Comparison of ENCODE assay signal across 1 cellular context in the genomic region with DNA sequence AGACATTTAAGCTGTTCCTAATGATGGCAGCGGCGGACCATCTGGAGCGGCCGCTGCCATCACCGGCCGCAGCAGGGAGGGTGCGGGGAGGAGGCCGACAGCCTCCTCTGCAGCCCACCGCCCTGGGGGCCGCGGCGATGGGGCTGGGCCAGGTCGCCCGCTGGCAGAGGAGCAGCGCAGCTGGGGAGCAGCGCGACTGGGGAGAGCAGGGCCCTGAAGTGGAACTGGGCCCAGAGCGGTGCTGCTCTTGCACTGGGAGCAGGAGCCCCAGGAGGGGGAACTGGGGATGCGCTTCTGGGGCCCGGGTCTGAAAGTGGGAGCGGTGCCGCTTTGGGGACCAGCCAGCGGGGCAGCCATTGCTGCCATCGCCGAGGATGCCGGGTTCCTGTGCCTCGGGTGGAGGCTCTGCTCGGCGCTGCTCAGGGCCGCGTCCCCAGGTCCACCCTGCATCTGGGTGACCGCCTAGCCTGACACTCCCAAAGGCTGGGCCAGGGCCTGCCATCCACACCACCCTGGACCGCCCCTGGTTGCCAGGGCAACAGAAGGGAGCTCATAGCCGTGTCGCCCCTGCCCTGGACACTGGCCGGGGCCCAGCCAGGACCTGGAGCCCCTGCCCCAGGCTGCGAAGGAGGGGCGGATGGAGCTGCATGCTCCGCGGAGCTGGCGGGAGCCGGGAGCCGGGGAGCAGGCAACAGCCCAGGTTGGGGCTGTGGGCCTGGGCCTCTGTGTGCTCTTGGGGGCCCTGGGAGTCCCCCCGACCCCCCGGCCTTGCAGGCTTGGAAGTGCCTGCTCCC.
TF ChIP-seq lines count a peak whose summit lies in the region.

No MANE protein-coding gene starts in this region.

TF ChIP-seq in WTC11, 78 proteins besides CTCF, POLR2A, EP300 and RAD21:
- TF ChIP-seq FOXJ3 (CRISPR knock-in tag; IDR thresholded peaks at IDR 0.05; ENCODE audit: borderline replicate concordance) (no peak), HMGA2 (CRISPR knock-in tag; IDR thresholded peaks at IDR 0.05) (no peak), ZNF416 (CRISPR knock-in tag; IDR thresholded peaks at IDR 0.05) (no peak), NFE2L1 (CRISPR knock-in tag; IDR thresholded peaks at IDR 0.05) (no peak), FOXK1 (CRISPR knock-in tag; IDR thresholded peaks at IDR 0.05) (no peak), CREM (CRISPR knock-in tag; IDR thresholded peaks at IDR 0.05) (no peak), ZNF396 (CRISPR knock-in tag; IDR thresholded peaks at IDR 0.05; ENCODE audit: borderline replicate concordance) (no peak), MXD4 (CRISPR knock-in tag; IDR thresholded peaks at IDR 0.05; ENCODE audit: borderline replicate concordance) (no peak)
- TF ChIP-seq, protein P1, sequence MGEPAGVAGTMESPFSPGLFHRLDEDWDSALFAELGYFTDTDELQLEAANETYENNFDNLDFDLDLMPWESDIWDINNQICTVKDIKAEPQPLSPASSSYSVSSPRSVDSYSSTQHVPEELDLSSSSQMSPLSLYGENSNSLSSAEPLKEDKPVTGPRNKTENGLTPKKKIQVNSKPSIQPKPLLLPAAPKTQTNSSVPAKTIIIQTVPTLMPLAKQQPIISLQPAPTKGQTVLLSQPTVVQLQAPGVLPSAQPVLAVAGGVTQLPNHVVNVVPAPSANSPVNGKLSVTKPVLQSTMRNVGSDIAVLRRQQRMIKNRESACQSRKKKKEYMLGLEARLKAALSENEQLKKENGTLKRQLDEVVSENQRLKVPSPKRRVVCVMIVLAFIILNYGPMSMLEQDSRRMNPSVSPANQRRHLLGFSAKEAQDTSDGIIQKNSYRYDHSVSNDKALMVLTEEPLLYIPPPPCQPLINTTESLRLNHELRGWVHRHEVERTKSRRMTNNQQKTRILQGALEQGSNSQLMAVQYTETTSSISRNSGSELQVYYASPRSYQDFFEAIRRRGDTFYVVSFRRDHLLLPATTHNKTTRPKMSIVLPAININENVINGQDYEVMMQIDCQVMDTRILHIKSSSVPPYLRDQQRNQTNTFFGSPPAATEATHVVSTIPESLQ (CRISPR knock-in tag; IDR thresholded peaks at IDR 0.05), result no peak
- TF ChIP-seq, protein P2, sequence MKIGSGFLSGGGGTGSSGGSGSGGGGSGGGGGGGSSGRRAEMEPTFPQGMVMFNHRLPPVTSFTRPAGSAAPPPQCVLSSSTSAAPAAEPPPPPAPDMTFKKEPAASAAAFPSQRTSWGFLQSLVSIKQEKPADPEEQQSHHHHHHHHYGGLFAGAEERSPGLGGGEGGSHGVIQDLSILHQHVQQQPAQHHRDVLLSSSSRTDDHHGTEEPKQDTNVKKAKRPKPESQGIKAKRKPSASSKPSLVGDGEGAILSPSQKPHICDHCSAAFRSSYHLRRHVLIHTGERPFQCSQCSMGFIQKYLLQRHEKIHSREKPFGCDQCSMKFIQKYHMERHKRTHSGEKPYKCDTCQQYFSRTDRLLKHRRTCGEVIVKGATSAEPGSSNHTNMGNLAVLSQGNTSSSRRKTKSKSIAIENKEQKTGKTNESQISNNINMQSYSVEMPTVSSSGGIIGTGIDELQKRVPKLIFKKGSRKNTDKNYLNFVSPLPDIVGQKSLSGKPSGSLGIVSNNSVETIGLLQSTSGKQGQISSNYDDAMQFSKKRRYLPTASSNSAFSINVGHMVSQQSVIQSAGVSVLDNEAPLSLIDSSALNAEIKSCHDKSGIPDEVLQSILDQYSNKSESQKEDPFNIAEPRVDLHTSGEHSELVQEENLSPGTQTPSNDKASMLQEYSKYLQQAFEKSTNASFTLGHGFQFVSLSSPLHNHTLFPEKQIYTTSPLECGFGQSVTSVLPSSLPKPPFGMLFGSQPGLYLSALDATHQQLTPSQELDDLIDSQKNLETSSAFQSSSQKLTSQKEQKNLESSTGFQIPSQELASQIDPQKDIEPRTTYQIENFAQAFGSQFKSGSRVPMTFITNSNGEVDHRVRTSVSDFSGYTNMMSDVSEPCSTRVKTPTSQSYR (CRISPR knock-in tag; IDR thresholded peaks at IDR 0.05), result no peak
- TF ChIP-seq, protein P3, sequence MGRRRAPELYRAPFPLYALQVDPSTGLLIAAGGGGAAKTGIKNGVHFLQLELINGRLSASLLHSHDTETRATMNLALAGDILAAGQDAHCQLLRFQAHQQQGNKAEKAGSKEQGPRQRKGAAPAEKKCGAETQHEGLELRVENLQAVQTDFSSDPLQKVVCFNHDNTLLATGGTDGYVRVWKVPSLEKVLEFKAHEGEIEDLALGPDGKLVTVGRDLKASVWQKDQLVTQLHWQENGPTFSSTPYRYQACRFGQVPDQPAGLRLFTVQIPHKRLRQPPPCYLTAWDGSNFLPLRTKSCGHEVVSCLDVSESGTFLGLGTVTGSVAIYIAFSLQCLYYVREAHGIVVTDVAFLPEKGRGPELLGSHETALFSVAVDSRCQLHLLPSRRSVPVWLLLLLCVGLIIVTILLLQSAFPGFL (CRISPR knock-in tag; IDR thresholded peaks at IDR 0.05; ENCODE audit: borderline replicate concordance), result no peak
- TF ChIP-seq, protein P4, sequence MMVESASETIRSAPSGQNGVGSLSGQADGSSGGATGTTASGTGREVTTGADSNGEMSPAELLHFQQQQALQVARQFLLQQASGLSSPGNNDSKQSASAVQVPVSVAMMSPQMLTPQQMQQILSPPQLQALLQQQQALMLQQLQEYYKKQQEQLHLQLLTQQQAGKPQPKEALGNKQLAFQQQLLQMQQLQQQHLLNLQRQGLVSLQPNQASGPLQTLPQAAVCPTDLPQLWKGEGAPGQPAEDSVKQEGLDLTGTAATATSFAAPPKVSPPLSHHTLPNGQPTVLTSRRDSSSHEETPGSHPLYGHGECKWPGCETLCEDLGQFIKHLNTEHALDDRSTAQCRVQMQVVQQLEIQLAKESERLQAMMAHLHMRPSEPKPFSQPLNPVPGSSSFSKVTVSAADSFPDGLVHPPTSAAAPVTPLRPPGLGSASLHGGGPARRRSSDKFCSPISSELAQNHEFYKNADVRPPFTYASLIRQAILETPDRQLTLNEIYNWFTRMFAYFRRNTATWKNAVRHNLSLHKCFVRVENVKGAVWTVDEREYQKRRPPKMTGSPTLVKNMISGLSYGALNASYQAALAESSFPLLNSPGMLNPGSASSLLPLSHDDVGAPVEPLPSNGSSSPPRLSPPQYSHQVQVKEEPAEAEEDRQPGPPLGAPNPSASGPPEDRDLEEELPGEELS (CRISPR knock-in tag; IDR thresholded peaks at IDR 0.05), result no peak
- TF ChIP-seq, protein P5, sequence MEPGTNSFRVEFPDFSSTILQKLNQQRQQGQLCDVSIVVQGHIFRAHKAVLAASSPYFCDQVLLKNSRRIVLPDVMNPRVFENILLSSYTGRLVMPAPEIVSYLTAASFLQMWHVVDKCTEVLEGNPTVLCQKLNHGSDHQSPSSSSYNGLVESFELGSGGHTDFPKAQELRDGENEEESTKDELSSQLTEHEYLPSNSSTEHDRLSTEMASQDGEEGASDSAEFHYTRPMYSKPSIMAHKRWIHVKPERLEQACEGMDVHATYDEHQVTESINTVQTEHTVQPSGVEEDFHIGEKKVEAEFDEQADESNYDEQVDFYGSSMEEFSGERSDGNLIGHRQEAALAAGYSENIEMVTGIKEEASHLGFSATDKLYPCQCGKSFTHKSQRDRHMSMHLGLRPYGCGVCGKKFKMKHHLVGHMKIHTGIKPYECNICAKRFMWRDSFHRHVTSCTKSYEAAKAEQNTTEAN (CRISPR knock-in tag; IDR thresholded peaks at IDR 0.05), result no peak
- TF ChIP-seq, protein P6, sequence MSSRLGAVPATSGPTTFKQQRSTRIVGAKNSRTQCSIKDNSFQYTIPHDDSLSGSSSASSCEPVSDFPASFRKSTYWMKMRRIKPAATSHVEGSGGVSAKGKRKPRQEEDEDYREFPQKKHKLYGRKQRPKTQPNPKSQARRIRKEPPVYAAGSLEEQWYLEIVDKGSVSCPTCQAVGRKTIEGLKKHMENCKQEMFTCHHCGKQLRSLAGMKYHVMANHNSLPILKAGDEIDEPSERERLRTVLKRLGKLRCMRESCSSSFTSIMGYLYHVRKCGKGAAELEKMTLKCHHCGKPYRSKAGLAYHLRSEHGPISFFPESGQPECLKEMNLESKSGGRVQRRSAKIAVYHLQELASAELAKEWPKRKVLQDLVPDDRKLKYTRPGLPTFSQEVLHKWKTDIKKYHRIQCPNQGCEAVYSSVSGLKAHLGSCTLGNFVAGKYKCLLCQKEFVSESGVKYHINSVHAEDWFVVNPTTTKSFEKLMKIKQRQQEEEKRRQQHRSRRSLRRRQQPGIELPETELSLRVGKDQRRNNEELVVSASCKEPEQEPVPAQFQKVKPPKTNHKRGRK (CRISPR knock-in tag; IDR thresholded peaks at IDR 0.05; ENCODE audit: borderline replicate concordance), result no peak
